8 cellular contexts compared by ENCODE assay signal in genomic region chr12:49762468-49762847, GRCh38. TPM values are rescaled to one million over a fixed set of nuclear protein-coding genes. Genes with fewer than 3 reads are reported as not detected.
A peak's percentile ranks its signal among the peaks of the same experiment; 100 is the strongest.
DNase-seq lines count a peak whose midpoint lies in the region; ATAC-seq and TF ChIP-seq lines count a peak whose summit lies in the region.

No MANE protein-coding gene starts in this region.

- no peak for TF ChIP-seq CTCF in GM13977 (IDR thresholded peaks at IDR 0.05; ENCODE audit: extremely low read depth, insufficient read depth, missing control alignments)

- H3K4me3 Mint-ChIP-seq in activated naive CD8-positive, alpha-beta T cell treated with anti-CD3 and anti-CD28 coated beads, Interleukin-2, amount 10 ng/mL, durations not matched to agents 7 days and 5 days: peak overlapping the region; percentile 38
- H3K4me3 Mint-ChIP-seq in stimulated activated memory B cell treated with anti-CD40 and anti-IgM and Interleukin-4, amounts not matched to agents 10 μg/mL and 1 μg/mL and 100 μg/mL, for 72 hours: peak overlapping the region; percentile 26

- peaks cover 46% of the 10 kb centered on the region for H3K4me1 Mint-ChIP-seq in activated naive CD8-positive, alpha-beta T cell treated with anti-CD3 and anti-CD28 coated beads, Interleukin-2, amount 10 ng/mL, durations not matched to agents 7 days and 5 days
- peaks cover 49% of the 10 kb centered on the region for H3K4me1 Mint-ChIP-seq in stimulated activated memory B cell treated with anti-CD40 and anti-IgM and Interleukin-4, amounts not matched to agents 10 μg/mL and 1 μg/mL and 100 μg/mL, for 72 hours

- peaks cover 38% of the 10 kb centered on the region for H3K36me3 Mint-ChIP-seq in activated naive CD8-positive, alpha-beta T cell treated with anti-CD3 and anti-CD28 coated beads, Interleukin-2, amount 10 ng/mL, durations not matched to agents 7 days and 5 days
- peaks cover 60% of the 10 kb centered on the region for H3K36me3 Mint-ChIP-seq in stimulated activated memory B cell treated with anti-CD40 and anti-IgM and Interleukin-4, amounts not matched to agents 10 μg/mL and 1 μg/mL and 100 μg/mL, for 72 hours

- POLR2A ChIA-PET in activated naive CD8-positive, alpha-beta T cell treated with anti-CD3 and anti-CD28 coated beads, Interleukin-2, amount 10 ng/mL, durations not matched to agents 7 days and 5 days (lab: Charles Lee): interaction anchor here (1.2 to 7.1 kb wide), 3 partner anchors 10 to 81 kb away, joined by 3 to 63 read pairs (median 4); partner anchors contain the start of genes BCDIN3D and TMBIM6

- DNase-seq in activated gamma-delta T cell treated with anti-CD3 and anti-CD28 coated beads, Interleukin-2, amount 50 U/mL, for 16 hours (ENCODE audit: low read depth): peak; percentile 1
- DNase-seq in activated gamma-delta T cell treated with Interleukin-2 at 50 U/mL for 16 hours: no peak
- DNase-seq in MV-4-11 (lab: John Stamatoyannopoulos, UW): peak; percentile 30
- peak; percentile 52 for DNase-seq in activated naive CD8-positive, alpha-beta T cell treated with anti-CD3 and anti-CD28 coated beads, Interleukin-2, amount 10 ng/mL, durations not matched to agents 7 days and 5 days
- DNase-seq in NCI-H345 (lab: John Stamatoyannopoulos, UW): no peak
- DNase-seq in GM13977 (ENCODE audit: low spot score): no peak
- no peak for DNase-seq in NCI-H1436 (lab: John Stamatoyannopoulos, UW)

- no peaks in the 10 kb centered on the region for H3K9me3 Mint-ChIP-seq in activated naive CD8-positive, alpha-beta T cell treated with anti-CD3 and anti-CD28 coated beads, Interleukin-2, amount 10 ng/mL, durations not matched to agents 7 days and 5 days
- H3K9me3 Mint-ChIP-seq in stimulated activated memory B cell treated with anti-CD40 and anti-IgM and Interleukin-4, amounts not matched to agents 10 μg/mL and 1 μg/mL and 100 μg/mL, for 72 hours: no peaks in the 10 kb centered on the region

- peak; percentile 40 for ATAC-seq in activated naive CD8-positive, alpha-beta T cell treated with anti-CD3 and anti-CD28 coated beads, Interleukin-2, amount 10 ng/mL, durations not matched to agents 7 days and 5 days (ENCODE audit: low read depth)
- peak; percentile 66 for ATAC-seq in stimulated activated memory B cell treated with anti-CD40 and anti-IgM and Interleukin-4, amounts not matched to agents 10 μg/mL and 1 μg/mL and 100 μg/mL, for 72 hours

- peak overlapping the region; percentile 82 for H3K27ac Mint-ChIP-seq in activated naive CD8-positive, alpha-beta T cell treated with anti-CD3 and anti-CD28 coated beads, Interleukin-2, amount 10 ng/mL, durations not matched to agents 7 days and 5 days
- peak overlapping the region; percentile 60 for H3K27ac Mint-ChIP-seq in stimulated activated memory B cell treated with anti-CD40 and anti-IgM and Interleukin-4, amounts not matched to agents 10 μg/mL and 1 μg/mL and 100 μg/mL, for 72 hours

- in situ Hi-C loops in GM13977 (cut with MboI; ENCODE audit: low pct_unique_long_range_greater_than_20kb, low sequenced_read_pairs, unreplicated experiment): no loop called here

- H3K27me3 Mint-ChIP-seq in activated naive CD8-positive, alpha-beta T cell treated with anti-CD3 and anti-CD28 coated beads, Interleukin-2, amount 10 ng/mL, durations not matched to agents 7 days and 5 days: no peaks in the 10 kb centered on the region
- no peaks in the 10 kb centered on the region for H3K27me3 Mint-ChIP-seq in stimulated activated memory B cell treated with anti-CD40 and anti-IgM and Interleukin-4, amounts not matched to agents 10 μg/mL and 1 μg/mL and 100 μg/mL, for 72 hours

RNA-seq across cellular contexts. Expression of gene TMBIM6, which starts 21.1 kb away (rescaled TPM):
- 100 to 1,000 TPM; 426 to 431 TPM for total RNA-seq in activated naive CD8-positive, alpha-beta T cell treated with anti-CD3 and anti-CD28 coated beads, Interleukin-2, amount 10 ng/mL, durations not matched to agents 7 days and 5 days

RNA-seq across cellular contexts. Expression of gene FMNL3, which starts 55.3 kb away (rescaled TPM):
- 10 to 100 TPM; 43.5 to 43.8 TPM for total RNA-seq in activated naive CD8-positive, alpha-beta T cell treated with anti-CD3 and anti-CD28 coated beads, Interleukin-2, amount 10 ng/mL, durations not matched to agents 7 days and 5 days

Comparison
In these comparisons a context has a peak if more than half of its experiments do, and no peak if none do; other contexts are left out.
1. DNase-seq: peak in activated gamma-delta T cell treated with anti-CD3 and anti-CD28 coated beads, Interleukin-2, amount 50 U/mL, for 16 hours (single experiment), MV-4-11 (single experiment) and activated naive CD8-positive, alpha-beta T cell treated with anti-CD3 and anti-CD28 coated beads, Interleukin-2, amount 10 ng/mL, durations not matched to agents 7 days and 5 days (single experiment); none in activated gamma-delta T cell treated with Interleukin-2 at 50 U/mL for 16 hours (single experiment), NCI-H345 (single experiment), GM13977 (single experiment) and NCI-H1436 (single experiment).